Comparison of ENCODE assay signal across 9 cellular contexts in genomic region chr4:173370130-173370476, GRCh38. TPM values are rescaled to one million over a fixed set of nuclear protein-coding genes. Genes with fewer than 3 reads are reported as not detected.
A peak's percentile ranks its signal among the peaks of the same experiment; 100 is the strongest.
DNase-seq lines count a peak whose midpoint lies in the region; ATAC-seq, FAIRE-seq and TF ChIP-seq lines count a peak whose summit lies in the region.
"Had no signal": no experiment of that assay in that cellular context is flagged by ENCODE, and none has a peak within 500 bp of the region (broad histone marks: within the 10 kb centered on the region; RNA-seq: fewer than 3 reads in every experiment).

No MANE protein-coding gene starts in this region.

- no peaks in the 10 kb centered on the region for H3K36me3 ChIP-seq in ES-I3 (ENCODE audit: insufficient read depth, low read length)
- peaks cover 9% of the 10 kb centered on the region for H3K36me3 ChIP-seq in SJSA1
- H3K36me3 ChIP-seq in astrocyte (ENCODE audit: insufficient read depth, low read length): no peaks in the 10 kb centered on the region
- no peaks in the 10 kb centered on the region for H3K36me3 ChIP-seq in kidney (ENCODE audit: control insufficient read depth in 1 of 2, insufficient read depth in 2 of 2, low read length in 2 of 2)

- H3K9ac ChIP-seq in ES-I3 (ENCODE audit: low read depth, low read length): peak overlapping the region; percentile 79
- H3K9ac ChIP-seq in astrocyte (ENCODE audit: low read length): peak overlapping the region; percentile 91
- peak overlapping the region; percentile 87 to 98 for H3K9ac ChIP-seq in kidney (ENCODE audit: low read length in 2 of 2)

- H3K9me3 ChIP-seq in ES-I3 (ENCODE audit: control insufficient read depth, insufficient read depth, low read length) (no peaks in the 10 kb centered on the region), SJSA1 (replicated peaks) (no peaks in the 10 kb centered on the region; the same call in 1 of the 2 replicates), astrocyte (ENCODE audit: insufficient read depth, low read depth, low read length) (no peaks in the 10 kb centered on the region), kidney (ENCODE audit: control insufficient read depth in 1 of 2, low read length in 2 of 2) (no peaks in the 10 kb centered on the region)

- DNase-seq in SJSA1 (ENCODE audit: low read depth in 1 of 2, low spot score in 2 of 2) (no peak), astrocyte (ENCODE audit: low read depth) (no peak), kidney (peak; percentile 92), T1000 (lab: John Stamatoyannopoulos, UW) (no peak)
- peak in 2 of 3 experiments; percentile 32 to 35 for DNase-seq in stimulated activated CD4-positive, alpha-beta T cell treated with anti-CD3 and anti-CD28 coated beads, TNF-alpha, amount 100 ng/mL, for 4 hours (ENCODE audit: low read depth in 3 of 3)
- no peak for DNase-seq in central memory CD4-positive, alpha-beta T cell

- TF ChIP-seq CTCF in astrocyte (IDR thresholded peaks at IDR 0.05; ENCODE audit: insufficient read depth, low read depth, low read length): no peak
- TF ChIP-seq CTCF in kidney (IDR thresholded peaks at IDR 0.05; ENCODE audit: borderline replicate concordance, extremely low read depth, insufficient read depth): no peak

- peak overlapping the region; percentile 98 for H3K27ac Mint-ChIP-seq in astrocyte (ENCODE audit: unreplicated experiment)

- H3K27ac ChIP-seq in SJSA1: peak overlapping the region; percentile 82
- H3K27ac ChIP-seq in astrocyte (ENCODE audit: low read depth, low read length): peak overlapping the region; percentile 83
- peak overlapping the region; percentile 96 for H3K27ac ChIP-seq in kidney (ENCODE audit: low read depth in 2 of 2, low read length in 2 of 2)

- H2AFZ ChIP-seq in astrocyte (ENCODE audit: low read depth, low read length): peak overlapping the region; percentile 75

- intact Hi-C loops in kidney (cut with DNase I): no loop called here

- peak; percentile 2 for ATAC-seq in HG02571 (IDR thresholded peaks at IDR 0.05; ENCODE audit: unreplicated experiment)

- H4K20me1 ChIP-seq in astrocyte (ENCODE audit: insufficient read depth, low read length): no peaks in the 10 kb centered on the region

- peak overlapping the region; percentile 94 for H3K4me2 ChIP-seq in astrocyte (ENCODE audit: low read length)

- H3K4me1 ChIP-seq in ES-I3 (ENCODE audit: insufficient read depth, low read length) (no peaks in the 10 kb centered on the region), SJSA1 (replicated peaks) (peaks cover 13% of the 10 kb centered on the region), astrocyte (ENCODE audit: insufficient read depth, low read length) (peaks cover 4% of the 10 kb centered on the region), kidney (ENCODE audit: control insufficient read depth in 1 of 2, insufficient read depth in 1 of 2, low read depth in 1 of 2, low read length in 2 of 2) (peaks cover 0 to 2% of the 10 kb centered on the region in 2 donors)

- H3K9me3 Mint-ChIP-seq in astrocyte (ENCODE audit: unreplicated experiment): no peaks in the 10 kb centered on the region

- H3K4me3 ChIP-seq in SJSA1 (peak overlapping the region; percentile 86), astrocyte (ENCODE audit: insufficient read depth, low read depth, low read length) (peak overlapping the region; percentile 93), kidney (ENCODE audit: low read length in 2 of 2) (peak overlapping the region; percentile 95 to 99)

- no peaks in the 10 kb centered on the region for H3K36me3 Mint-ChIP-seq in astrocyte (ENCODE audit: low read depth, unreplicated experiment)

- H3K27me3 Mint-ChIP-seq in astrocyte (ENCODE audit: low read depth, unreplicated experiment): no peaks in the 10 kb centered on the region

- H3K27me3 ChIP-seq in SJSA1 (replicated peaks): no peaks in the 10 kb centered on the region
- H3K27me3 ChIP-seq in astrocyte (ENCODE audit: insufficient read depth, low read length): no peaks in the 10 kb centered on the region

- no peak for FAIRE-seq in astrocyte (lab: Jason Lieb, UNC)
- FAIRE-seq in kidney (lab: Jason Lieb, UNC): no peak

- peak overlapping the region; percentile 99 for H3K4me3 Mint-ChIP-seq in astrocyte (ENCODE audit: unreplicated experiment)

- peaks cover 3% of the 10 kb centered on the region for H3K4me1 Mint-ChIP-seq in astrocyte (ENCODE audit: low read depth, unreplicated experiment)

- H3K79me2 ChIP-seq in astrocyte (ENCODE audit: insufficient read depth, low read length): peaks cover 34% of the 10 kb centered on the region

RNA-seq across cellular contexts. Expression of gene SAP30, which starts 0.7 kb away (rescaled TPM):
- total RNA-seq in SJSA1 (2014; rRNA removed; shearing (Covaris generic)): 39.0 and 61.7 TPM in 2 replicates
- total RNA-seq in astrocyte (8.8 and 9.4 TPM in 2 replicates), kidney (16.5 TPM)
- 6.7 TPM for polyA plus RNA-seq in kidney (ENCODE audit: insufficient read depth, low read depth, low replicate concordance)

RNA-seq across cellular contexts. Expression of gene SCRG1, which starts 28.8 kb away (rescaled TPM):
- total RNA-seq in SJSA1 (2014; rRNA removed; shearing (Covaris generic)): not detected in 2 replicates
- 4.3 and 7.3 TPM in 2 replicates for total RNA-seq in astrocyte
- 1.6 TPM for total RNA-seq in kidney
- polyA plus RNA-seq in kidney (ENCODE audit: insufficient read depth, low read depth, low replicate concordance): 0.11 TPM
- total RNA-seq: LHCN-M2 had no signal

RNA-seq across cellular contexts. Expression of gene HMGB2, which starts 35.9 kb away (rescaled TPM):
- 412 and 500 TPM in 2 replicates for total RNA-seq in SJSA1 (2014; rRNA removed; shearing (Covaris generic))
- total RNA-seq in astrocyte (12.3 and 18.3 TPM in 2 replicates), kidney (76.8 TPM)
- 41.8 TPM for polyA plus RNA-seq in kidney (ENCODE audit: insufficient read depth, low read depth, low replicate concordance)

Comparison
In these comparisons a context has a peak if more than half of its experiments do, and no peak if none do; other contexts are left out.
1. DNase-seq: peak in kidney (single experiment) and stimulated activated CD4-positive, alpha-beta T cell treated with anti-CD3 and anti-CD28 coated beads, TNF-alpha, amount 100 ng/mL, for 4 hours (2 of 3); none in SJSA1 (0 of 2), astrocyte (single experiment), central memory CD4-positive, alpha-beta T cell (single experiment) and T1000 (single experiment).
2. Peak in every context shown above with its lines, with median percentiles within 50 percentile points of each other: H3K9ac ChIP-seq, H3K27ac ChIP-seq and H3K4me3 ChIP-seq.